In genomic region chr3:149363053-149363452, GRCh38 we compare ENCODE assay signal across 1 cellular context.
TF ChIP-seq lines count a peak whose summit lies in the region.

No MANE protein-coding gene starts in this region.

TF ChIP-seq in GM23338, 12 proteins besides CTCF, POLR2A, EP300 and RAD21:
- TF ChIP-seq POLR2AphosphoS5 (IDR thresholded peaks at IDR 0.05; ENCODE audit: low read depth), result no peak
- no peak for TF ChIP-seq ZNF331 (CRISPR knock-in tag; IDR thresholded peaks at IDR 0.05; ENCODE audit: low read depth)
